ENCODE assay signal across 26 cellular contexts in genomic region chr22:26599505-26599904, GRCh38. TPM values are rescaled to one million over a fixed set of nuclear protein-coding genes. Genes with fewer than 3 reads are reported as not detected.
DNase-seq lines count a peak whose midpoint lies in the region; FAIRE-seq and TF ChIP-seq lines count a peak whose summit lies in the region.
"Had no signal": no experiment of that assay in that cellular context is flagged by ENCODE, and none has a peak within 500 bp of the region (broad histone marks: within the 10 kb centered on the region; RNA-seq: fewer than 3 reads in every experiment).

No MANE protein-coding gene starts in this region.

- peak; percentile 9 for DNase-seq in DMS153 (lab: John Stamatoyannopoulos, UW)
- no peak for DNase-seq in DMS153 treated with DMSO at 0.1 percent for 48 hours (lab: John Stamatoyannopoulos, UW; ENCODE audit: unreplicated experiment)
- peak; percentile 4 for DNase-seq in NCI-H345 treated with DMSO at 0.1 percent for 48 hours (lab: John Stamatoyannopoulos, UW; ENCODE audit: unreplicated experiment)
- no peak for DNase-seq in immature natural killer cell
- no peak for DNase-seq in urothelium cell line (ENCODE audit: low spot score)
- no peak for DNase-seq in endothelial cell (ENCODE audit: low spot score)
- no peak for DNase-seq in erythroblast (lab: John Stamatoyannopoulos, UW)
- no peak for DNase-seq in middle frontal gyrus (ENCODE audit: extremely low spot score, low spot score)
- DNase-seq: AML-193; CD4-positive, CD25-positive, alpha-beta regulatory T cell; HCEC 1CT; Karpas-422; NCI-H1048; NCI-H1436 treated with DMSO at 0.1 percent for 48 hours; NCI-H2029 treated with DMSO at 0.1 percent for 48 hours; NCI-H510A; NCI-H82; PC-3; RPMI8226; SIG-M5; T-helper 17 cell had no signal

- H3K4me3 Mint-ChIP-seq in immature natural killer cell (no peak overlapping the region), endothelial cell (ENCODE audit: unreplicated experiment) (no peak overlapping the region)
- H3K4me3 Mint-ChIP-seq: CD4-positive, CD25-positive, alpha-beta regulatory T cell; GM23338; IgD-negative memory B cell; T-helper 17 cell had no signal

- TF ChIP-seq POLR2A in erythroblast (IDR thresholded peaks at IDR 0.05; ENCODE audit: low read length): no peak

- H3K27me3 Mint-ChIP-seq in immature natural killer cell (ENCODE audit: low read depth in 3 of 3) (peaks cover 2 to 11% (median 4%) of the 10 kb centered on the region in 3 donors), endothelial cell (ENCODE audit: unreplicated experiment) (peaks cover 4% of the 10 kb centered on the region)
- H3K27me3 Mint-ChIP-seq: CD4-positive, CD25-positive, alpha-beta regulatory T cell had no signal

- FAIRE-seq in urothelium cell line (lab: Jason Lieb, UNC): peak; percentile 90
- FAIRE-seq: G401.6 had no signal

- TF ChIP-seq CTCF in endothelial cell (IDR thresholded peaks at IDR 0.05; ENCODE audit: unreplicated experiment): no peak

- H3K4me1 Mint-ChIP-seq in immature natural killer cell: peaks cover 55% of the 10 kb centered on the region in 2 donors
- H3K4me1 Mint-ChIP-seq in endothelial cell (ENCODE audit: unreplicated experiment): no peaks in the 10 kb centered on the region
- H3K4me1 Mint-ChIP-seq: GM23338 had no signal

- no peaks in the 10 kb centered on the region for H3K36me3 Mint-ChIP-seq in immature natural killer cell
- H3K36me3 Mint-ChIP-seq in endothelial cell (ENCODE audit: low read depth, unreplicated experiment): peaks cover 5% of the 10 kb centered on the region
- H3K36me3 Mint-ChIP-seq: CD4-positive, CD25-positive, alpha-beta regulatory T cell; IgD-negative memory B cell had no signal

- H3K9me3 Mint-ChIP-seq in immature natural killer cell (no peaks in the 10 kb centered on the region), endothelial cell (ENCODE audit: unreplicated experiment) (no peaks in the 10 kb centered on the region)
- H3K9me3 Mint-ChIP-seq: GM23338, IgD-negative memory B cell had no signal

- H3K27ac Mint-ChIP-seq in immature natural killer cell: peak overlapping the region in 5 of 6 donors; percentile 76 to 96 (median 95)
- H3K27ac Mint-ChIP-seq in endothelial cell (ENCODE audit: unreplicated experiment): no peak overlapping the region
- H3K27ac Mint-ChIP-seq: CD4-positive, CD25-positive, alpha-beta regulatory T cell; GM23338; IgD-negative memory B cell; T-helper 17 cell had no signal

RNA-seq across cellular contexts. Expression of gene TPST2, which starts 9.6 kb away (rescaled TPM):
- polyA plus RNA-seq in immature natural killer cell: 100 to 1,000 TPM; 352 to 519 (median 512) TPM
- total RNA-seq in endothelial cell (ENCODE audit: unreplicated experiment): 59.3 TPM

RNA-seq across cellular contexts. Expression of gene CRYBB1, which starts 18.3 kb away (rescaled TPM):
- polyA plus RNA-seq in immature natural killer cell: not detected
- 9.5 TPM for total RNA-seq in endothelial cell (ENCODE audit: unreplicated experiment)
- total RNA-seq: CD4-positive, CD25-positive, alpha-beta regulatory T cell; HT1080; MCF 10A; PC-3; T-helper 17 cell had no signal
- polyA plus RNA-seq: CD4-positive, CD25-positive, alpha-beta regulatory T cell had no signal

RNA-seq across cellular contexts. Expression of gene CRYBA4, which starts 22.3 kb away (rescaled TPM):
- polyA plus RNA-seq in immature natural killer cell: under 1 TPM in 2 of 3 donors, not detected in 1; 0.46 to 0.95 TPM
- 0.46 TPM for total RNA-seq in endothelial cell (ENCODE audit: unreplicated experiment)
- total RNA-seq: CD4-positive, CD25-positive, alpha-beta regulatory T cell; GM23338; HT1080; MCF 10A; PC-3; T-helper 17 cell had no signal
- polyA plus RNA-seq: IgD-negative memory B cell had no signal

RNA-seq across cellular contexts. Expression of gene MIAT, which starts 57.9 kb away (rescaled TPM):
- polyA plus RNA-seq in immature natural killer cell: 1 to 10 TPM in 1 of 3 donors, not detected in 2; 2.2 TPM
- 1.2 TPM for total RNA-seq in endothelial cell (ENCODE audit: unreplicated experiment)

Comparison
In these comparisons a context has a peak if more than half of its experiments do, and no peak if none do; other contexts are left out.
1. DNase-seq: peak in DMS153 (single experiment) and NCI-H345 treated with DMSO at 0.1 percent for 48 hours (single experiment); none in DMS153 treated with DMSO at 0.1 percent for 48 hours (single experiment), immature natural killer cell (0 of 3), urothelium cell line (single experiment), endothelial cell (single experiment), erythroblast (0 of 2) and middle frontal gyrus (single experiment).